ENCODE assay signal across 9 cellular contexts in the genomic region with DNA sequence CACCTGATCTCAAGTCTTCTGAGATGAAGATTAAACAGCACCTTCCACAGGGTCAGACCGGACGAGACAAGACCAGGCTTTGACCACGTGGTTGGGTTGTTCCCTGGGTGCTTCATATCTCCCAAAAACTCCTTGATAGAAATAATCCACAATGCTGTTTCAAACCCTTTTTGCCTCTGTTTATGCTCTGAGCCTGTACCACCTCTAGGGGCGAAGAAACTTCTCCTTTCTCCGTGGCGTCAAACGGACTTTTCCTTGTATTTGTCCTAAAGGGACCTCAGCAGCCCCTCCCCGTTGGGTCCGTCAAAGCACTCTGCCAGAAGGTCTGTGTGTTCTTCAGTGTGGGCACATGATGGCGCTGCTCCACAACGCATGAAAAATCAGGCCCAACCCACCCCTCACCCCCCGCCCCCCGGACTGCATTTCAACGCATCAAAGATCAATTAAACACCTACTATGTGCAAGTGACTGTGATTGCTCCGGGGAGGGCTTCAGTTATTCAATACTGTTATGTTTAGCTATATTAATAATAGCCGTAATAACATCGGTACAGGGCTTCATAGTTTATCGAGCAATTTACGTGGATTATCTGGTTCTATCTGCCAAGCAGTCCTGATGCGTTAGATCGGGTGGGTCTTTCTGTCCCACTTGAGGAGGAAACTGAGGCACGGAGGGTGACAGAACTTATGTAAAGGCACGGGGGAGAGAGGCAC. TPM values are rescaled to one million over a fixed set of nuclear protein-coding genes. Genes with fewer than 3 reads are reported as not detected.
A peak's percentile ranks its signal among the peaks of the same experiment; 100 is the strongest.
DNase-seq lines count a peak whose midpoint lies in the region; ATAC-seq and TF ChIP-seq lines count a peak whose summit lies in the region.
"Had no signal": no experiment of that assay in that cellular context is flagged by ENCODE, and none has a peak within 500 bp of the region (broad histone marks: within the 10 kb centered on the region; RNA-seq: fewer than 3 reads in every experiment).

No MANE protein-coding gene starts in this region.

- H3K27me3 Mint-ChIP-seq in activated naive CD8-positive, alpha-beta T cell treated with anti-CD3 and anti-CD28 coated beads for 36 hours: peaks cover 20% of the 10 kb centered on the region

- no peaks in the 10 kb centered on the region for H3K36me3 ChIP-seq in BJ (ENCODE audit: control insufficient read depth, insufficient read depth, low read length)

- POLR2A ChIA-PET in BJ (lab: Charles Lee): interaction anchor here (0.6 kb wide), 1 partner anchor 34 kb away, joined by 8 read pairs; no protein-coding TSS in a partner anchor

- no peak overlapping the region for H3K4me3 Mint-ChIP-seq in activated naive CD8-positive, alpha-beta T cell treated with anti-CD3 and anti-CD28 coated beads for 36 hours
- H3K4me3 Mint-ChIP-seq: IgD-negative memory B cell had no signal

- peak; percentile 71 for TF ChIP-seq CTCF in BJ (IDR thresholded peaks at IDR 0.05; ENCODE audit: insufficient read depth, low read depth, low read length)
- peak; percentile 27 for TF ChIP-seq CTCF in GM20000 (IDR thresholded peaks at IDR 0.05; ENCODE audit: extremely low read depth, missing control alignments)

- no peak overlapping the region for H3K4me3 ChIP-seq in BJ (ENCODE audit: low read depth, low read length)

- no peak for ATAC-seq in GM18517 (IDR thresholded peaks at IDR 0.05; ENCODE audit: unreplicated experiment)

- no peaks in the 10 kb centered on the region for H3K9me3 Mint-ChIP-seq in activated naive CD8-positive, alpha-beta T cell treated with anti-CD3 and anti-CD28 coated beads for 36 hours

- peaks cover 13% of the 10 kb centered on the region for H3K4me1 Mint-ChIP-seq in activated naive CD8-positive, alpha-beta T cell treated with anti-CD3 and anti-CD28 coated beads for 36 hours

- peaks cover 6% of the 10 kb centered on the region for H3K27me3 ChIP-seq in BJ (ENCODE audit: control insufficient read depth, insufficient read depth, low read length)

- DNase-seq in BJ (ENCODE audit: low read depth): no peak
- DNase-seq in GM20000 (ENCODE audit: low spot score): peak; percentile 60
- peak; percentile 84 for DNase-seq in NCI-H82 (lab: John Stamatoyannopoulos, UW)
- peak; percentile 31 for DNase-seq in activated naive CD8-positive, alpha-beta T cell treated with anti-CD3 and anti-CD28 coated beads for 36 hours
- DNase-seq in hepatic stellate cell (ENCODE audit: low spot score): peak; percentile 63
- peak; percentile 10 to 37 for DNase-seq in stimulated activated CD4-positive, alpha-beta T cell treated with anti-CD3 and anti-CD28 coated beads, Interleukin-2, amount 100 ng/mL, for 48 hours
- DNase-seq in NK-92 treated with Interleukin-12 subunit alpha and Interleukin-12 subunit beta, amount 100 ng/mL, for 24 hours (lab: John Stamatoyannopoulos, UW): no peak

- H3K36me3 Mint-ChIP-seq in activated naive CD8-positive, alpha-beta T cell treated with anti-CD3 and anti-CD28 coated beads for 36 hours: no peaks in the 10 kb centered on the region
- H3K36me3 Mint-ChIP-seq: IgD-negative memory B cell had no signal

- CTCF ChIA-PET in BJ (lab: Yijun Ruan, JAX): interaction anchor here (1.1 to 8.4 kb wide), 16 partner anchors 9 to 431 kb away, joined by 3 to 78 read pairs (median 4); partner anchors contain the start of gene IFT27

- no peak overlapping the region for H3K27ac Mint-ChIP-seq in activated naive CD8-positive, alpha-beta T cell treated with anti-CD3 and anti-CD28 coated beads for 36 hours
- H3K27ac Mint-ChIP-seq: IgD-negative memory B cell had no signal

RNA-seq across cellular contexts. Expression of gene EIF3D, which starts 17.3 kb away (rescaled TPM):
- polyA plus RNA-seq in BJ (2011; rRNA removed): 420 and 505 TPM in 2 replicates
- polyA minus RNA-seq in BJ (2011; rRNA and poly(A)+ RNA removed): 212 and 368 TPM in 2 replicates
- total RNA-seq in activated naive CD8-positive, alpha-beta T cell treated with anti-CD3 and anti-CD28 coated beads for 36 hours: 100 to 1,000 TPM; 370 to 380 TPM

RNA-seq across cellular contexts. Expression of gene FOXRED2, which starts 39.4 kb away (rescaled TPM):
- polyA plus RNA-seq in BJ (2011; rRNA removed): 1.6 and 3.2 TPM in 2 replicates
- polyA minus RNA-seq in BJ (2011; rRNA and poly(A)+ RNA removed): 2.7 and 3.0 TPM in 2 replicates
- 10 to 100 TPM; 26.0 to 28.4 TPM for total RNA-seq in activated naive CD8-positive, alpha-beta T cell treated with anti-CD3 and anti-CD28 coated beads for 36 hours

Comparison
In these comparisons a context has a peak if more than half of its experiments do, and no peak if none do; other contexts are left out.
1. DNase-seq: peak in GM20000 (single experiment), NCI-H82 (single experiment), activated naive CD8-positive, alpha-beta T cell treated with anti-CD3 and anti-CD28 coated beads for 36 hours (single experiment), hepatic stellate cell (single experiment) and stimulated activated CD4-positive, alpha-beta T cell treated with anti-CD3 and anti-CD28 coated beads, Interleukin-2, amount 100 ng/mL, for 48 hours (2 of 2); none in BJ (single experiment) and NK-92 treated with Interleukin-12 subunit alpha and Interleukin-12 subunit beta, amount 100 ng/mL, for 24 hours (single experiment).